9 cellular contexts compared by ENCODE assay signal in the genomic region with DNA sequence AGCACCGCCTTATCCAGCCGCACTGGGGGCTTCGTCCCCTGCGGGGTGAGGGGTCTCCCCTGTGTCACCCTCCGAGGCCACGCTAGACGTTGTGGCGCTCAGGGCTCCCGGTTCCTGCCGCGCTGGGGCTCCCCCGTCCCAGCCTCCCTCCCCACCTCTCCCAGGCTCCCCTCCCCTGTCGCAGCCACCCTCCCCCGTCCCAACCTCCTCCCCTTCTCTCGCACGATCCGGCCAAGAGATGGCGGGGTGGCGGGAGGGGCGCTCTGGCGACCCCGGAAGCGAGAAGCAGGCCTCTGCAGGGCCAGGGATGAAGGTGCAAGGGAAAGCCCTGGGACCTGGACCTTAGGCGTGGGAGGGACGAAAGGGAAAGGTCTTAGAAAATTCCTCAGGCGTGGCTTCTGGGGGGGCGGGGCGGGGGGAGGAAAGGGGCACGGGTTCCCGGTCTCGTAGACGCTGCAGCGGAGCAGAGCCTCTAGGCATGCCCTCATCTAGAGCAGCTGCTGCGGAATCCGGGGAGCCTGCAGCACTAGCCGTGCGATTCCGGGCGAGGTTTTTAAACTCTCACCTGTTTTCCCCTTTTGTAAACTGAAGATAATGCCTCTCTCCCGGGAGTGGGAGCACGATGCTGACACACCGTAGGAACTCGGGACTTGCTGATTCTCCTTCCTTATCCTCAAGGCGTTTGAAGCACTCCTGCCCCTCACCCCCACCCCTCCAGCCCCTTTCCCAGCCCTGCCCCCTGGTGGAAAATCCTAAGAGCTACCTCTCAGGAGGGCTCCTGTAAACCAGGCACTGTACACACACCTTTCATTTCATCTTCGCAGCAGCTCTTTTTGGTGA. TPM values are rescaled to one million over a fixed set of nuclear protein-coding genes. Genes with fewer than 3 reads are reported as not detected.
DNase-seq lines count a peak whose midpoint lies in the region; ATAC-seq and TF ChIP-seq lines count a peak whose summit lies in the region.
"Had no signal": no experiment of that assay in that cellular context is flagged by ENCODE, and none has a peak within 500 bp of the region (broad histone marks: within the 10 kb centered on the region; RNA-seq: fewer than 3 reads in every experiment).

No MANE protein-coding gene starts in this region.

- H3K4me2 ChIP-seq in hepatocyte (peak overlapping the region; percentile 99), skeletal muscle satellite cell (ENCODE audit: low read length) (peak overlapping the region; percentile 84)

- H3K27ac ChIP-seq in Peyer's patch = peak overlapping the region in 3 of 4 donors; percentile 11 to 54 (median 33)
- no peak overlapping the region for H3K27ac ChIP-seq in hepatocyte

- no peaks in the 10 kb centered on the region for H3K79me2 ChIP-seq in hepatocyte

- H3K36me3 ChIP-seq in Peyer's patch (no peaks in the 10 kb centered on the region), adipocyte (ENCODE audit: control insufficient read depth, insufficient read depth, low read length, severe bottlenecking) (no peaks in the 10 kb centered on the region), hepatocyte (replicated peaks; ENCODE audit: insufficient read depth, low read depth) (no peaks in the 10 kb centered on the region), skeletal muscle satellite cell (ENCODE audit: insufficient read depth, low read length) (no peaks in the 10 kb centered on the region)

- H3K27me3 ChIP-seq in Peyer's patch = no peaks in the 10 kb centered on the region
- H3K27me3 ChIP-seq in adipocyte (replicated peaks; ENCODE audit: control insufficient read depth, insufficient read depth, low read length) = no peaks in the 10 kb centered on the region
- peaks cover 50% of the 10 kb centered on the region for H3K27me3 ChIP-seq in hepatocyte
- H3K27me3 ChIP-seq in skeletal muscle satellite cell (ENCODE audit: control insufficient read depth, insufficient read depth, low read length) = no peaks in the 10 kb centered on the region

- DNase-seq in AG20443 (ENCODE audit: low spot score) (peak; percentile 71), Peyer's patch (peak in 2 of 3 donors; percentile 61 to 66), adipocyte (ENCODE audit: low read depth) (peak; percentile 51), hepatocyte (ENCODE audit: low spot score) (peak; percentile 65)

- H3K9me3 ChIP-seq in Peyer's patch (no peaks in the 10 kb centered on the region), adipocyte (ENCODE audit: control insufficient read depth, low read length) (no peaks in the 10 kb centered on the region), hepatocyte (ENCODE audit: low read depth) (no peaks in the 10 kb centered on the region), skeletal muscle satellite cell (replicated peaks; ENCODE audit: low read length) (no peaks in the 10 kb centered on the region)

- no peak overlapping the region for H3K9ac ChIP-seq in adipocyte (ENCODE audit: low read length)
- H3K9ac ChIP-seq in skeletal muscle satellite cell (ENCODE audit: low read depth, low read length) = peak overlapping the region; percentile 27

- ATAC-seq in GM18868 (IDR thresholded peaks at IDR 0.05; ENCODE audit: unreplicated experiment) (peak; percentile 54), HG03432 (IDR thresholded peaks at IDR 0.05; ENCODE audit: unreplicated experiment) (peak; percentile 49), GM19328 (IDR thresholded peaks at IDR 0.05; ENCODE audit: unreplicated experiment) (no peak)

- H4K20me1 ChIP-seq in hepatocyte (ENCODE audit: insufficient read depth, poor library complexity, severe bottlenecking) = no peaks in the 10 kb centered on the region

- peak overlapping the region; percentile 36 to 62 (median 58) for H3K4me3 ChIP-seq in Peyer's patch
- H3K4me3 ChIP-seq in adipocyte (ENCODE audit: low read length) = peak overlapping the region; percentile 30
- peak overlapping the region; percentile 61 for H3K4me3 ChIP-seq in hepatocyte
- H3K4me3 ChIP-seq in skeletal muscle satellite cell (ENCODE audit: low read length) = peak overlapping the region; percentile 67

- H2AFZ ChIP-seq in hepatocyte = peak overlapping the region; percentile 60

- WGBS in hepatocyte (ENCODE audit: low lambda C conversion rate, missing lambda C conversion rate) = 3% methylated on average over 28 of the region's 45 CpGs

- peak in 5 of 6 experiments; percentile 7 to 41 (median 27) for TF ChIP-seq CTCF in Peyer's patch (IDR thresholded peaks at IDR 0.05)
- peak; percentile 54 for TF ChIP-seq CTCF in hepatocyte (IDR thresholded peaks at IDR 0.05; ENCODE audit: poor library complexity)

- H3K9me2 ChIP-seq in hepatocyte (replicated peaks; ENCODE audit: insufficient read depth) = no peaks in the 10 kb centered on the region

- TF ChIP-seq POLR2A in Peyer's patch (IDR thresholded peaks at IDR 0.05) = no peak

- H3K4me1 ChIP-seq in Peyer's patch (peaks cover 0 to 22% (median 3%) of the 10 kb centered on the region in 4 donors), adipocyte (ENCODE audit: control insufficient read depth, insufficient read depth, low read length) (peaks cover 20% of the 10 kb centered on the region), hepatocyte (ENCODE audit: insufficient read depth) (peaks cover 15% of the 10 kb centered on the region), skeletal muscle satellite cell (ENCODE audit: control insufficient read depth, insufficient read depth, low read length) (peaks cover 49% of the 10 kb centered on the region)

RNA-seq across cellular contexts. Expression of a gene that starts 14.4 kb away (rescaled TPM):
- total RNA-seq in Peyer's patch = 1 to 10 TPM in 1 of 4 donors, not detected in 3; 1.6 TPM
- total RNA-seq in hepatocyte = 0.64 and 1.00 TPM in 2 replicates
- polyA plus RNA-seq in hepatocyte = 0.52 and 1.2 TPM in 2 replicates
- not detected in 2 replicates for total RNA-seq in skeletal muscle satellite cell (2012; rRNA removed)

RNA-seq across cellular contexts. Expression of a gene that starts 37.1 kb away (rescaled TPM):
- total RNA-seq in Peyer's patch (1 to 10 TPM in 1 of 4 donors, under 1 TPM in 2, not detected in 1; 0.35 to 2.0 (median 0.47) TPM), hepatocyte (0.17 TPM in 1 of 2 replicates, not detected in the other)
- 0.23 TPM in 1 of 2 replicates, not detected in the other for polyA plus RNA-seq in hepatocyte
- not detected in 2 replicates for total RNA-seq in skeletal muscle satellite cell (2012; rRNA removed)
- total RNA-seq: subcutaneous adipose tissue had no signal

RNA-seq across cellular contexts. Expression of a gene that starts 38.5 kb away (rescaled TPM):
- total RNA-seq in Peyer's patch (not detected), hepatocyte (not detected in 2 replicates)
- polyA plus RNA-seq in hepatocyte = not detected in 2 replicates
- total RNA-seq in skeletal muscle satellite cell (2012; rRNA removed) = not detected in 2 replicates
